11 cellular contexts compared by ENCODE assay signal in genomic region chrX:13590914-13591313, GRCh38. TPM values are rescaled to one million over a fixed set of nuclear protein-coding genes. Genes with fewer than 3 reads are reported as not detected.
"Had no signal": no experiment of that assay in that cellular context is flagged by ENCODE, and none has a peak within 500 bp of the region (broad histone marks: within the 10 kb centered on the region; RNA-seq: fewer than 3 reads in every experiment).

No MANE protein-coding gene starts in this region.

- H3K4me3 ChIP-seq: GM23248, HAP-1 had no signal

- DNase-seq: GM23248, GOT3, H7, HFFc6, IMR-90, KBM-7 had no signal

- H3K9me3 Mint-ChIP-seq: HFFc6 had no signal

- H3K9me3 ChIP-seq: HAP-1 had no signal

- H3K36me3 ChIP-seq: HAP-1 had no signal

- H3K4me3 Mint-ChIP-seq: HFFc6 had no signal

- H3K4me1 ChIP-seq: HAP-1 had no signal

- H3K27ac ChIP-seq: GM23248 had no signal

- FAIRE-seq: HTR-8/SVneo had no signal

- H3K27ac Mint-ChIP-seq: HFFc6 had no signal

- H3K9ac ChIP-seq: GM23248 had no signal

- ATAC-seq: HCT116 had no signal

- H2AFZ ChIP-seq: GM23248 had no signal

RNA-seq across cellular contexts. Expression of gene EGFL6, which starts 21.5 kb away (rescaled TPM):
- total RNA-seq: GM23248, H4, HFFc6, HT-29, IMR-90 had no signal
- polyA plus RNA-seq: GM23248, IMR-90 had no signal
